15 cellular contexts compared by ENCODE assay signal in the genomic region with DNA sequence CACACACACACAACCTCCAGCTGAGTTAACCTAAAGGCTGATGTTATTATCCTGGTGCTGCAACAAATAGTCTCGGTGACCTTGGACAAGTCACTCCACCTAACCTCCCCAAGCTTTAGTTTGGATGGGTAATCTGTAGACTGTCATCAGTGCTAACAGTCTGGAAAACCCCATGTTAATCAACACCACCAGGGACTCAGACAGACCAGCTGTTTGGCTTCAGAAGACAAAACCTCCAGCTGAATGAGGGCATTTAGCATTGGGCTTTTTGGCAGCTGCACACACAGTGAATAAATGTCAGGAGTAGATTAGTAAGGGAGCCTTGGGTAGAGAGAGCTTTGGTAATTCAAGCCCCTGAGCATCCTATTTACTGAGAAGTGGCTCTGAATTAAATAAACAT. TPM values are rescaled to one million over a fixed set of nuclear protein-coding genes. Genes with fewer than 3 reads are reported as not detected.
DNase-seq lines count a peak whose midpoint lies in the region; ATAC-seq and TF ChIP-seq lines count a peak whose summit lies in the region.
"Had no signal": no experiment of that assay in that cellular context is flagged by ENCODE, and none has a peak within 500 bp of the region (broad histone marks: within the 10 kb centered on the region; RNA-seq: fewer than 3 reads in every experiment).

No MANE protein-coding gene starts in this region.

- H3K4me3 ChIP-seq in right lobe of liver, result no peak overlapping the region
- H3K4me3 ChIP-seq: BLaER1, spleen had no signal

- ATAC-seq in GM19397 (IDR thresholded peaks at IDR 0.05; ENCODE audit: unreplicated experiment) (peak; percentile 51), HG03460 (IDR thresholded peaks at IDR 0.05; ENCODE audit: unreplicated experiment) (peak; percentile 62), GM18517 (IDR thresholded peaks at IDR 0.05; ENCODE audit: unreplicated experiment) (no peak), right lobe of liver (no peak), Right ventricle myocardium superior (ENCODE audit: poor library complexity) (no peak), Right ventricle myocardium inferior (no peak)
- ATAC-seq: activated naive CD8-positive, alpha-beta T cell treated with anti-CD3 and anti-CD28 coated beads, Interleukin-2, amount 50 U/mL, for 24 hours had no signal

- H3K27ac ChIP-seq in right lobe of liver, result no peak overlapping the region
- H3K27ac ChIP-seq: BLaER1, spleen had no signal

- H3K4me1 ChIP-seq in right lobe of liver, result no peaks in the 10 kb centered on the region
- H3K4me1 ChIP-seq: BLaER1, spleen had no signal

- no CpG with 5 or more reads among the region's 1 CpG for WGBS in right lobe of liver (ENCODE audit: insufficient coverage, low coverage, low lambda C conversion rate, missing lambda C conversion rate)

- H3K9me3 ChIP-seq in right lobe of liver, result no peaks in the 10 kb centered on the region

- H3K27me3 ChIP-seq in right lobe of liver, result no peaks in the 10 kb centered on the region
- H3K27me3 ChIP-seq: BLaER1, spleen had no signal

- no peak for TF ChIP-seq POLR2A in right lobe of liver (IDR thresholded peaks at IDR 0.05)

- H3K36me3 ChIP-seq in right lobe of liver, result no peaks in the 10 kb centered on the region
- H3K36me3 ChIP-seq: BLaER1, spleen had no signal

- intact Hi-C loops in right lobe of liver (cut with DNase I), result no loop called here
- intact Hi-C loops in Right ventricle myocardium superior (cut with DNase I), result no loop called here
- intact Hi-C loops in Right ventricle myocardium inferior (cut with DNase I), result no loop called here

- TF ChIP-seq CTCF in right lobe of liver (IDR thresholded peaks at IDR 0.05), result no peak

- peak; percentile 56 for DNase-seq in NCI-H345 treated with DMSO at 0.1 percent for 48 hours (lab: John Stamatoyannopoulos, UW; ENCODE audit: unreplicated experiment)
- DNase-seq in fibroblast of peridontal ligament (ENCODE audit: extremely low read depth), result peak; percentile 45
- no peak for DNase-seq in right lobe of liver
- DNase-seq in Right ventricle myocardium superior, result no peak
- DNase-seq in Right ventricle myocardium inferior (ENCODE audit: missing footprints), result no peak
- DNase-seq: activated B cell treated with CpG ODN at 0.5 μM for 24 hours; activated naive CD8-positive, alpha-beta T cell treated with anti-CD3 and anti-CD28 coated beads, Interleukin-2, amount 50 U/mL, for 24 hours; Kasumi-1; spleen had no signal

RNA-seq across cellular contexts. Expression of gene C3orf80, which starts 24.9 kb away (rescaled TPM):
- total RNA-seq in right lobe of liver (1 to 10 TPM in 1 of 6 experiments, under 1 TPM in 4, not detected in 1; 0.07 to 1.2 (median 0.88) TPM), Right ventricle myocardium superior (not detected), Right ventricle myocardium inferior (0.22 TPM)
- total RNA-seq: activated B cell treated with CpG ODN at 0.5 μM for 24 hours, mesothelial cell of epicardium, osteocyte had no signal

Comparison
In these comparisons a context has a peak if more than half of its experiments do, and no peak if none do; other contexts are left out.
1. ATAC-seq: peak in GM19397 (single experiment) and HG03460 (single experiment); none in GM18517 (single experiment), right lobe of liver (0 of 4), Right ventricle myocardium superior (single experiment) and Right ventricle myocardium inferior (single experiment).
2. DNase-seq: peak in NCI-H345 treated with DMSO at 0.1 percent for 48 hours (single experiment) and fibroblast of peridontal ligament (single experiment); none in right lobe of liver (0 of 3), Right ventricle myocardium superior (single experiment) and Right ventricle myocardium inferior (single experiment).